29 cellular contexts compared by ENCODE assay signal in genomic region chr3:60185161-60185560, GRCh38.
"Had no signal": no experiment of that assay in that cellular context is flagged by ENCODE, and none has a peak within 500 bp of the region (broad histone marks: within the 10 kb centered on the region; RNA-seq: fewer than 3 reads in every experiment).

No MANE protein-coding gene starts in this region.

- H3K27me3 ChIP-seq: stomach, suprapubic skin, testis, thyroid gland, tibial artery, tibial nerve, transverse colon, upper lobe of left lung, upper lobe of right lung, uterus, vagina had no signal

- H3K4me1 Mint-ChIP-seq: stimulated activated memory B cell treated with anti-CD40 and anti-IgM and Interleukin-4, amounts not matched to agents 10 μg/mL and 1 μg/mL and 100 μg/mL, for 72 hours had no signal

- ATAC-seq: stimulated activated effector memory CD8-positive, alpha-beta T cell treated with anti-CD3 and anti-CD28 coated beads, Interleukin-12 subunit alpha, Interleukin-12 subunit beta, amount 100 ng/mL, for 72 hours; stimulated activated memory B cell treated with anti-CD40 and anti-IgM and Interleukin-4, amounts not matched to agents 10 μg/mL and 1 μg/mL and 100 μg/mL, for 72 hours; stimulated activated naive B cell treated with anti-CD40 and anti-IgM and Interleukin-4, amounts not matched to agents 10 μg/mL and 1 μg/mL and 100 μg/mL, for 72 hours; stimulated activated naive CD8-positive, alpha-beta T cell treated with anti-CD3 and anti-CD28 coated beads, Interleukin-15, amount 100 ng/mL, for 72 hours; stimulated activated naive CD8-positive, alpha-beta T cell treated with anti-CD3 and anti-CD28 coated beads, Interleukin-15, Interleukin-2, amounts not matched to agents 100 U/mL and 50 U/mL, for 24 hours; upper lobe of right lung had no signal

- H3K4me3 Mint-ChIP-seq: stimulated activated effector memory CD8-positive, alpha-beta T cell treated with anti-CD3 and anti-CD28 coated beads, Interleukin-12 subunit alpha, Interleukin-12 subunit beta, amount 100 ng/mL, for 72 hours; stimulated activated memory B cell treated with anti-CD40 and anti-IgM and Interleukin-4, amounts not matched to agents 10 μg/mL and 1 μg/mL and 100 μg/mL, for 72 hours; stimulated activated naive B cell treated with anti-CD40 and anti-IgM and Interleukin-4, amounts not matched to agents 10 μg/mL and 1 μg/mL and 100 μg/mL, for 72 hours; stimulated activated naive CD8-positive, alpha-beta T cell treated with anti-CD3 and anti-CD28 coated beads, Interleukin-15, amount 100 ng/mL, for 72 hours; stimulated activated naive CD8-positive, alpha-beta T cell treated with anti-CD3 and anti-CD28 coated beads, Interleukin-15, Interleukin-2, amounts not matched to agents 100 ng/mL and 50 ng/mL, for 24 hours; type B pancreatic cell had no signal

- H3K9me3 ChIP-seq: stomach, suprapubic skin, testis, thoracic aorta, thyroid gland, tibial artery, tibial nerve, transverse colon, upper lobe of left lung, upper lobe of right lung, uterus, vagina had no signal

- FAIRE-seq: urothelium cell line had no signal

- H3K27me3 Mint-ChIP-seq: stimulated activated naive B cell treated with anti-CD40 and anti-IgM and Interleukin-4, amounts not matched to agents 10 μg/mL and 1 μg/mL and 100 μg/mL, for 72 hours; stimulated activated naive CD8-positive, alpha-beta T cell treated with anti-CD3 and anti-CD28 coated beads, Interleukin-15, amount 100 ng/mL, for 72 hours; stimulated activated naive CD8-positive, alpha-beta T cell treated with anti-CD3 and anti-CD28 coated beads, Interleukin-15, Interleukin-2, amounts not matched to agents 100 ng/mL and 50 ng/mL, for 24 hours had no signal

- H3K4me1 ChIP-seq: stomach, suprapubic skin, testis, thyroid gland, tibial nerve, transverse colon, upper lobe of left lung, upper lobe of right lung, uterus, vagina had no signal

- DNase-seq: stimulated activated CD4-positive, alpha-beta T cell treated with anti-CD3 and anti-CD28 coated beads, Interleukin-2, amount 100 ng/mL, for 48 hours; stimulated activated CD4-positive, alpha-beta T cell treated with anti-CD3 and anti-CD28 coated beads, Interleukin-4, amount 100 ng/mL, for 1 hour; stimulated activated CD4-positive, alpha-beta T cell treated with anti-CD3 and anti-CD28 coated beads, Interleukin-4, amount 100 ng/mL, for 24 hours; stimulated activated CD4-positive, alpha-beta T cell treated with anti-CD3 and anti-CD28 coated beads, Interleukin-4, amount 100 ng/mL, for 4 hours; stimulated activated CD8-positive, alpha-beta memory T cell treated with anti-CD3 and anti-CD28 coated beads, Interleukin-4, amount 100 ng/mL, for 48 hours; stimulated activated naive B cell treated with anti-CD40 and anti-IgM and Interleukin-4, amounts not matched to agents 10 μg/mL and 1 μg/mL and 100 μg/mL, for 72 hours; stimulated activated naive CD4-positive, alpha-beta T cell; stimulated activated naive CD4-positive, alpha-beta T cell treated with Interleukin-2 at 50 U/mL for 16 hours; stimulated activated naive CD8-positive, alpha-beta T cell treated with anti-CD3 and anti-CD28 coated beads, Interleukin-15, amount 100 ng/mL, for 72 hours; stimulated activated naive CD8-positive, alpha-beta T cell treated with anti-CD3 and anti-CD28 coated beads, Interleukin-15, Interleukin-2, amounts not matched to agents 100 U/mL and 50 U/mL, for 24 hours; stomach; substantia nigra; testis; thyroid gland; tibial artery; transverse colon; trophoblast cell; upper lobe of left lung; upper lobe of right lung; uterus had no signal

- H3K27ac ChIP-seq: stomach, suprapubic skin, testis, thoracic aorta, thyroid gland, tibial artery, tibial nerve, transverse colon, upper lobe of left lung, upper lobe of right lung, uterus, vagina had no signal

- H3K4me3 ChIP-seq: stomach, suprapubic skin, testis, thoracic aorta, thyroid gland, tibial artery, tibial nerve, transverse colon, upper lobe of left lung, upper lobe of right lung, uterus, vagina had no signal

- H3K9me3 Mint-ChIP-seq: stimulated activated effector memory CD8-positive, alpha-beta T cell treated with anti-CD3 and anti-CD28 coated beads, Interleukin-12 subunit alpha, Interleukin-12 subunit beta, amount 100 ng/mL, for 72 hours; stimulated activated memory B cell treated with anti-CD40 and anti-IgM and Interleukin-4, amounts not matched to agents 10 μg/mL and 1 μg/mL and 100 μg/mL, for 72 hours; stimulated activated naive CD8-positive, alpha-beta T cell treated with anti-CD3 and anti-CD28 coated beads, Interleukin-15, Interleukin-2, amounts not matched to agents 100 ng/mL and 50 ng/mL, for 24 hours; type B pancreatic cell had no signal

- H3K36me3 Mint-ChIP-seq: stimulated activated effector memory CD8-positive, alpha-beta T cell treated with anti-CD3 and anti-CD28 coated beads, Interleukin-12 subunit alpha, Interleukin-12 subunit beta, amount 100 ng/mL, for 72 hours; stimulated activated memory B cell treated with anti-CD40 and anti-IgM and Interleukin-4, amounts not matched to agents 10 μg/mL and 1 μg/mL and 100 μg/mL, for 72 hours; stimulated activated naive B cell treated with anti-CD40 and anti-IgM and Interleukin-4, amounts not matched to agents 10 μg/mL and 1 μg/mL and 100 μg/mL, for 72 hours; type B pancreatic cell had no signal

- H3K36me3 ChIP-seq: stomach, suprapubic skin, thoracic aorta, thyroid gland, tibial artery, tibial nerve, transverse colon, upper lobe of left lung, upper lobe of right lung, uterus, vagina had no signal

- H3K27ac Mint-ChIP-seq: stimulated activated effector memory CD8-positive, alpha-beta T cell treated with anti-CD3 and anti-CD28 coated beads, Interleukin-12 subunit alpha, Interleukin-12 subunit beta, amount 100 ng/mL, for 72 hours; stimulated activated memory B cell treated with anti-CD40 and anti-IgM and Interleukin-4, amounts not matched to agents 10 μg/mL and 1 μg/mL and 100 μg/mL, for 72 hours; stimulated activated naive B cell treated with anti-CD40 and anti-IgM and Interleukin-4, amounts not matched to agents 10 μg/mL and 1 μg/mL and 100 μg/mL, for 72 hours; stimulated activated naive CD8-positive, alpha-beta T cell treated with anti-CD3 and anti-CD28 coated beads, Interleukin-15, amount 100 ng/mL, for 72 hours; stimulated activated naive CD8-positive, alpha-beta T cell treated with anti-CD3 and anti-CD28 coated beads, Interleukin-15, Interleukin-2, amounts not matched to agents 100 ng/mL and 50 ng/mL, for 24 hours; type B pancreatic cell had no signal
